ENCODE assay signal across 23 cellular contexts in genomic region chr1:92756537-92756936, GRCh38. TPM values are rescaled to one million over a fixed set of nuclear protein-coding genes. Genes with fewer than 3 reads are reported as not detected.
DNase-seq lines count a peak whose midpoint lies in the region; ATAC-seq, FAIRE-seq and TF ChIP-seq lines count a peak whose summit lies in the region.
"Had no signal": no experiment of that assay in that cellular context is flagged by ENCODE, and none has a peak within 500 bp of the region (broad histone marks: within the 10 kb centered on the region; RNA-seq: fewer than 3 reads in every experiment).

No MANE protein-coding gene starts in this region.

- peaks cover 16% of the 10 kb centered on the region for H3K4me1 Mint-ChIP-seq in brain
- H3K4me1 Mint-ChIP-seq: activated CD4-positive, alpha-beta T cell treated with anti-CD3 and anti-CD28 coated beads for 36 hours; stimulated activated effector memory CD8-positive, alpha-beta T cell treated with anti-CD3 and anti-CD28 coated beads, Interleukin-12 subunit alpha, Interleukin-12 subunit beta, amount 100 ng/mL, for 72 hours; T-helper 17 cell had no signal

- WGBS in smooth muscle cell (ENCODE audit: low lambda C conversion rate), result 99% methylated on average over 4 of the region's 4 CpGs

- DNase-seq in GM12891 (ENCODE audit: insufficient read length, low spot score), result no peak
- DNase-seq in right atrium auricular region (ENCODE audit: low spot score), result no peak
- no peak for DNase-seq in smooth muscle cell (lab: John Stamatoyannopoulos, UW; ENCODE audit: unreplicated experiment)
- no peak for DNase-seq in NCI-H748 treated with DMSO at 0.1 percent for 48 hours (lab: John Stamatoyannopoulos, UW)
- DNase-seq: activated CD4-positive, alpha-beta T cell treated with anti-CD3 and anti-CD28 coated beads for 36 hours; activated T-cell treated with anti-CD3 and anti-CD28 coated beads, Interleukin-2, amount 50 U/mL, for 4 hours; colonic mucosa; esophagus squamous epithelium; GDM1; GOT3; kidney; mesenchymal stem cell; NCI-H146; NCI-H69; SK-N-SH; spleen; stimulated activated CD4-positive, alpha-beta T cell treated with anti-CD3 and anti-CD28 coated beads, Interleukin-2, amount 100 ng/mL, for 48 hours; T-helper 17 cell had no signal

- H3K36me3 ChIP-seq in right atrium auricular region (no peaks in the 10 kb centered on the region), smooth muscle cell (ENCODE audit: low read depth) (no peaks in the 10 kb centered on the region)
- H3K36me3 ChIP-seq: breast epithelium, colonic mucosa, esophagus squamous epithelium had no signal

- no peak overlapping the region for H3K4me2 ChIP-seq in smooth muscle cell
- H3K4me2 ChIP-seq: SK-N-SH had no signal

- peak overlapping the region in 4 of 5 experiments; percentile 15 to 89 (median 68) for H3K27ac Mint-ChIP-seq in brain
- H3K27ac Mint-ChIP-seq: activated CD4-positive, alpha-beta T cell treated with anti-CD3 and anti-CD28 coated beads for 36 hours; stimulated activated effector memory CD8-positive, alpha-beta T cell treated with anti-CD3 and anti-CD28 coated beads, Interleukin-12 subunit alpha, Interleukin-12 subunit beta, amount 100 ng/mL, for 72 hours; T-helper 17 cell had no signal

- no peak for TF ChIP-seq POLR2A in GM12891 (IDR thresholded peaks at IDR 0.05; ENCODE audit: low read depth, low read length)

- ATAC-seq in GM18868 (IDR thresholded peaks at IDR 0.05; ENCODE audit: unreplicated experiment), result no peak
- ATAC-seq in HG03280 (IDR thresholded peaks at IDR 0.05; ENCODE audit: unreplicated experiment), result no peak
- ATAC-seq: activated CD4-positive, alpha-beta T cell treated with anti-CD3 and anti-CD28 coated beads for 36 hours; activated T-cell treated with anti-CD3 and anti-CD28 coated beads, Interleukin-2, amount 50 U/mL, for 4 hours; stimulated activated effector memory CD8-positive, alpha-beta T cell treated with anti-CD3 and anti-CD28 coated beads, Interleukin-12 subunit alpha, Interleukin-12 subunit beta, amount 100 ng/mL, for 72 hours; T-helper 17 cell had no signal

- H3K9ac ChIP-seq in smooth muscle cell (ENCODE audit: low read depth), result no peak overlapping the region
- H3K9ac ChIP-seq: SK-N-SH had no signal

- peaks cover 0 to 3% (median 0%) of the 10 kb centered on the region in 5 experiments for H3K9me3 Mint-ChIP-seq in brain
- H3K9me3 Mint-ChIP-seq: activated T-cell treated with anti-CD3 and anti-CD28 coated beads, Interleukin-2, amount 50 U/mL, for 4 hours; stimulated activated effector memory CD8-positive, alpha-beta T cell treated with anti-CD3 and anti-CD28 coated beads, Interleukin-12 subunit alpha, Interleukin-12 subunit beta, amount 100 ng/mL, for 72 hours had no signal

- peak; percentile 70 for FAIRE-seq in GM12891 (lab: Jason Lieb, UNC)
- FAIRE-seq: kidney had no signal

- H3K79me2 ChIP-seq in smooth muscle cell (ENCODE audit: low read depth), result peaks cover 78% of the 10 kb centered on the region

- no peaks in the 10 kb centered on the region for H3K27me3 Mint-ChIP-seq in brain
- H3K27me3 Mint-ChIP-seq: activated CD4-positive, alpha-beta T cell treated with anti-CD3 and anti-CD28 coated beads for 36 hours had no signal

- peak overlapping the region; percentile 75 to 92 for H3K27ac ChIP-seq in right atrium auricular region
- peak overlapping the region; percentile 12 for H3K27ac ChIP-seq in smooth muscle cell (ENCODE audit: low read depth)
- H3K27ac ChIP-seq: breast epithelium, colonic mucosa, spleen had no signal

- H3K4me3 Mint-ChIP-seq in brain, result peak overlapping the region in 2 of 5 experiments; percentile 25 to 36
- H3K4me3 Mint-ChIP-seq: activated CD4-positive, alpha-beta T cell treated with anti-CD3 and anti-CD28 coated beads for 36 hours; activated T-cell treated with anti-CD3 and anti-CD28 coated beads, Interleukin-2, amount 50 U/mL, for 4 hours; stimulated activated effector memory CD8-positive, alpha-beta T cell treated with anti-CD3 and anti-CD28 coated beads, Interleukin-12 subunit alpha, Interleukin-12 subunit beta, amount 100 ng/mL, for 72 hours; T-helper 17 cell had no signal

- TF ChIP-seq CTCF in brain (conservative IDR thresholded peaks at IDR 0.05) (no peak), right atrium auricular region (IDR thresholded peaks at IDR 0.05) (no peak), smooth muscle cell (IDR thresholded peaks at IDR 0.05; ENCODE audit: borderline replicate concordance, insufficient read depth, poor library complexity, severe bottlenecking) (no peak)

- no peak overlapping the region for H2AFZ ChIP-seq in smooth muscle cell (ENCODE audit: low read depth)

- H3K36me3 Mint-ChIP-seq in brain, result peaks cover 23% of the 10 kb centered on the region
- H3K36me3 Mint-ChIP-seq: stimulated activated effector memory CD8-positive, alpha-beta T cell treated with anti-CD3 and anti-CD28 coated beads, Interleukin-12 subunit alpha, Interleukin-12 subunit beta, amount 100 ng/mL, for 72 hours had no signal

- H3K4me3 ChIP-seq in right atrium auricular region (no peak overlapping the region), smooth muscle cell (no peak overlapping the region)
- H3K4me3 ChIP-seq: breast epithelium, colonic mucosa, esophagus squamous epithelium, spleen had no signal

- H4K20me1 ChIP-seq in smooth muscle cell (ENCODE audit: low read depth), result peaks cover 82% of the 10 kb centered on the region

- H3K4me1 ChIP-seq in right atrium auricular region, result peaks cover 0 to 22% of the 10 kb centered on the region in 2 donors
- peaks cover 11% of the 10 kb centered on the region for H3K4me1 ChIP-seq in smooth muscle cell (ENCODE audit: low read depth)
- H3K4me1 ChIP-seq: breast epithelium, colonic mucosa, spleen had no signal

- H3K27me3 ChIP-seq in right atrium auricular region, result no peaks in the 10 kb centered on the region
- no peaks in the 10 kb centered on the region for H3K27me3 ChIP-seq in smooth muscle cell (ENCODE audit: low read depth)
- H3K27me3 ChIP-seq: breast epithelium, colonic mucosa, esophagus squamous epithelium, spleen had no signal

- H3F3A ChIP-seq in smooth muscle cell (ENCODE audit: low read depth), result peaks cover 18% of the 10 kb centered on the region

- H3K9me3 ChIP-seq in right atrium auricular region (no peaks in the 10 kb centered on the region), smooth muscle cell (replicated peaks; ENCODE audit: low read depth) (no peaks in the 10 kb centered on the region)
- H3K9me3 ChIP-seq: breast epithelium, colonic mucosa, esophagus squamous epithelium, SK-N-SH had no signal

TF ChIP-seq in GM12891, 5 proteins besides CTCF, POLR2A, EP300 and RAD21:
- no peak for TF ChIP-seq POU2F2 (IDR thresholded peaks at IDR 0.05; ENCODE audit: low read depth, low read length)
- TF ChIP-seq PAX5 (IDR thresholded peaks at IDR 0.05; ENCODE audit: insufficient read depth, low read length, severe bottlenecking), result no peak
- no peak for TF ChIP-seq POLR2AphosphoS5 (IDR thresholded peaks at IDR 0.05; ENCODE audit: low read depth, low read length)
- TF ChIP-seq SPI1 (IDR thresholded peaks at IDR 0.05; ENCODE audit: low read depth, low read length), result no peak
- TF ChIP-seq TAF1 (IDR thresholded peaks at IDR 0.05; ENCODE audit: low read depth, low read length), result no peak

RNA-seq across cellular contexts. Expression of gene EVI5, which starts 28.4 kb away (rescaled TPM):
- polyA plus RNA-seq in GM12891 (2012; ENCODE audit: low read depth, missing spikeins), result 1.1 TPM
- polyA plus RNA-seq in brain (ENCODE audit: insufficient read depth, low read depth, low replicate concordance) (1.5 TPM), smooth muscle cell (30.0 and 35.4 TPM in 2 replicates)
- total RNA-seq in right atrium auricular region (10 to 100 TPM; 26.4 to 41.9 TPM), smooth muscle cell (45.2 and 47.6 TPM in 2 replicates)
